ENCODE assay signal across 8 cellular contexts in genomic region chr17:40319651-40320550, GRCh38. TPM values are rescaled to one million over a fixed set of nuclear protein-coding genes. Genes with fewer than 3 reads are reported as not detected.
DNase-seq lines count a peak whose midpoint lies in the region; ATAC-seq and TF ChIP-seq lines count a peak whose summit lies in the region.

No MANE protein-coding gene starts in this region.

- H3K4me1 ChIP-seq in transverse colon = peaks cover 77 to 93% (median 89%) of the 10 kb centered on the region in 4 donors

- POLR2A ChIA-PET in HEK293T (lab: Yijun Ruan, JAX) = interaction anchor here (1.0 to 1.5 kb wide), 8 partner anchors 8 to 33 kb away, joined by 3 to 9 read pairs (median 4); no protein-coding TSS in a partner anchor

- no peaks in the 10 kb centered on the region for H3K9me3 ChIP-seq in transverse colon

- H3K27me3 ChIP-seq in brain microvascular endothelial cell (replicated peaks) = no peaks in the 10 kb centered on the region
- no peaks in the 10 kb centered on the region for H3K27me3 ChIP-seq in transverse colon

- peaks cover 83% of the 10 kb centered on the region for H3K4me1 Mint-ChIP-seq in T-helper 1 cell treated with Interleukin-12 subunit alpha and Interleukin-12 subunit beta and Interleukin-4 antibody, amounts not matched to agents 30 μg/mL and 1 μg/mL, for 36 hours (ENCODE audit: low read depth)
- H3K4me1 Mint-ChIP-seq in natural killer cell = peaks cover 82 to 91% of the 10 kb centered on the region in 2 donors

- no peaks in the 10 kb centered on the region for H3K27me3 Mint-ChIP-seq in T-helper 1 cell treated with Interleukin-12 subunit alpha and Interleukin-12 subunit beta and Interleukin-4 antibody, amounts not matched to agents 30 μg/mL and 1 μg/mL, for 36 hours (ENCODE audit: low read depth)
- H3K27me3 Mint-ChIP-seq in natural killer cell (ENCODE audit: low read depth in 2 of 2) = no peaks in the 10 kb centered on the region

- DNase-seq in CD1c-positive myeloid dendritic cell (ENCODE audit: extremely low spot score) (peak; percentile 67), brain microvascular endothelial cell (no peak), natural killer cell (peak; percentile 71), transverse colon (peak; percentile 75), HEK293T (ENCODE audit: extremely low spot score) (no peak), NCI-H2196 treated with DMSO at 0.1 percent for 48 hours (lab: John Stamatoyannopoulos, UW; ENCODE audit: unreplicated experiment) (no peak)

- H3K27ac ChIP-seq in brain microvascular endothelial cell = no peak overlapping the region
- peak overlapping the region; percentile 91 to 96 (median 92) for H3K27ac ChIP-seq in transverse colon

- H3K27ac Mint-ChIP-seq in T-helper 1 cell treated with Interleukin-12 subunit alpha and Interleukin-12 subunit beta and Interleukin-4 antibody, amounts not matched to agents 30 μg/mL and 1 μg/mL, for 36 hours = peak overlapping the region; percentile 62
- peak overlapping the region; percentile 99 for H3K27ac Mint-ChIP-seq in natural killer cell

- no peaks in the 10 kb centered on the region for H3K9me3 Mint-ChIP-seq in T-helper 1 cell treated with Interleukin-12 subunit alpha and Interleukin-12 subunit beta and Interleukin-4 antibody, amounts not matched to agents 30 μg/mL and 1 μg/mL, for 36 hours
- H3K9me3 Mint-ChIP-seq in natural killer cell = no peaks in the 10 kb centered on the region

- intact Hi-C loops in natural killer cell (cut with micrococcal nuclease) = loop anchor here (5.0 kb wide), 2 partner anchors 222 to 553 kb away; no protein-coding TSS in a partner anchor
- intact Hi-C loops in transverse colon (cut with DNase I; ENCODE audit: low total_unique reads) = no loop called here

- TF ChIP-seq EP300 in transverse colon (IDR thresholded peaks at IDR 0.05; ENCODE audit: low read depth) = no peak

- no peak for TF ChIP-seq CTCF in brain microvascular endothelial cell (IDR thresholded peaks at IDR 0.05; ENCODE audit: low read depth, low read length, missing control alignments)
- TF ChIP-seq CTCF in natural killer cell (IDR thresholded peaks at IDR 0.05) = no peak
- TF ChIP-seq CTCF in transverse colon (IDR thresholded peaks at IDR 0.05) = no peak

- CTCF ChIA-PET in HEK293T (lab: Yijun Ruan, JAX) = interaction anchor here (1.0 kb wide), 1 partner anchor 14 kb away, joined by 3 read pairs; no protein-coding TSS in a partner anchor

- H3K4me3 Mint-ChIP-seq in T-helper 1 cell treated with Interleukin-12 subunit alpha and Interleukin-12 subunit beta and Interleukin-4 antibody, amounts not matched to agents 30 μg/mL and 1 μg/mL, for 36 hours = peak overlapping the region; percentile 90
- H3K4me3 Mint-ChIP-seq in natural killer cell = peak overlapping the region; percentile 94

- no peak for ATAC-seq in natural killer cell
- no peak for ATAC-seq in GM19455 (IDR thresholded peaks at IDR 0.05; ENCODE audit: unreplicated experiment)

- no peak for TF ChIP-seq POLR2A in transverse colon (IDR thresholded peaks at IDR 0.05)

- H3K4me3 ChIP-seq in brain microvascular endothelial cell (ENCODE audit: low read depth, low read length) (peak overlapping the region; percentile 89), transverse colon (peak overlapping the region in 2 of 4 donors; percentile 15 to 85)

- H3K36me3 ChIP-seq in brain microvascular endothelial cell (replicated peaks) (no peaks in the 10 kb centered on the region), transverse colon (no peaks in the 10 kb centered on the region)

- in situ Hi-C loops in brain microvascular endothelial cell (cut with HindIII; ENCODE audit: low pct_ligation_motif_present, low sequenced_read_pairs) = loop anchor here (25.0 kb wide), 1 partner anchor 217 kb away; no protein-coding TSS in a partner anchor
- in situ Hi-C loops in transverse colon (cut with MboI; ENCODE audit: low pct_ligation_motif_present in 1 of 4, low pct_unique_long_range_greater_than_20kb in 1 of 4, low sequenced_read_pairs in 3 of 4) = no loop called here

- H3K36me3 Mint-ChIP-seq in T-helper 1 cell treated with Interleukin-12 subunit alpha and Interleukin-12 subunit beta and Interleukin-4 antibody, amounts not matched to agents 30 μg/mL and 1 μg/mL, for 36 hours (ENCODE audit: low read depth) = peaks cover 2% of the 10 kb centered on the region
- H3K36me3 Mint-ChIP-seq in natural killer cell = no peaks in the 10 kb centered on the region

- 57% methylated on average over 11 of the region's 11 CpGs; no CpG with 5 or more reads in 1 of the 2 donors for WGBS in transverse colon (ENCODE audit: low coverage in 1 of 2), 2 donors

TF ChIP-seq in HEK293T, 16 proteins besides CTCF, POLR2A, EP300 and RAD21:
- TF ChIP-seq LEF1 (IDR thresholded peaks at IDR 0.05; ENCODE audit: borderline replicate concordance) (no peak), TARDBP (IDR thresholded peaks at IDR 0.05) (no peak), FOXK2 (IDR thresholded peaks at IDR 0.05) (no peak), ELF4 (IDR thresholded peaks at IDR 0.05) (no peak), ARNT (IDR thresholded peaks at IDR 0.05) (no peak), PKNOX1 (IDR thresholded peaks at IDR 0.05) (no peak), FOXA1 (IDR thresholded peaks at IDR 0.05) (no peak), SUZ12 (IDR thresholded peaks at IDR 0.05) (no peak)

RNA-seq across cellular contexts. Expression of gene RARA, which starts 10.9 kb away (rescaled TPM):
- 10 to 100 TPM; 75.9 to 94.6 (median 79.1) TPM for total RNA-seq in natural killer cell
- 100 to 1,000 TPM in 1 of 4 donors, 10 to 100 TPM in 3; 23.5 to 110 (median 49.1) TPM for total RNA-seq in transverse colon

RNA-seq across cellular contexts. Expression of gene CDC6, which starts 32.2 kb away (rescaled TPM):
- total RNA-seq in natural killer cell (1 to 10 TPM; 3.4 to 4.9 (median 3.8) TPM), transverse colon (1 to 10 TPM in 3 of 4 donors, not detected in 1; 1.6 to 3.2 (median 2.4) TPM)

RNA-seq across cellular contexts. Expression of gene GJD3, which starts 44.6 kb away (rescaled TPM):
- total RNA-seq in natural killer cell (not detected), transverse colon (not detected)

Comparison
In these comparisons a context has a peak if more than half of its experiments do, and no peak if none do; other contexts are left out.
1. DNase-seq: peak in CD1c-positive myeloid dendritic cell (single experiment), natural killer cell (single experiment) and transverse colon (single experiment); none in brain microvascular endothelial cell (single experiment), HEK293T (single experiment) and NCI-H2196 treated with DMSO at 0.1 percent for 48 hours (single experiment).